ENCODE assay signal across 8 cellular contexts in genomic region chr4:75916091-75916661, GRCh38. TPM values are rescaled to one million over a fixed set of nuclear protein-coding genes. Genes with fewer than 3 reads are reported as not detected.
DNase-seq lines count a peak whose midpoint lies in the region; ATAC-seq and TF ChIP-seq lines count a peak whose summit lies in the region.

No MANE protein-coding gene starts in this region.

- intact Hi-C loops in Calu3 (cut with micrococcal nuclease; ENCODE audit: unreplicated experiment): no loop called here
- intact Hi-C loops in dorsolateral prefrontal cortex (cut with DNase I): loop anchor here in 1 of 2 donors (5.0 kb wide), 1 partner anchor 151 kb away; no protein-coding TSS in a partner anchor

- H3K4me3 Mint-ChIP-seq in Calu3 (ENCODE audit: low read depth, unreplicated experiment): no peak overlapping the region

- H2BK12ac ChIP-seq in mesenchymal stem cell (ENCODE audit: low read length in 2 of 2): no peak overlapping the region

- 13% methylated on average over 1 of the region's 1 CpG for WGBS in SK-N-SH (ENCODE audit: low lambda C conversion rate)
- WGBS in mesenchymal stem cell: no CpG with 5 or more reads among the region's 1 CpG

- H3K4me2 ChIP-seq in SK-N-SH (peak overlapping the region; percentile 40; the same call in 1 of the 2 replicates), mesenchymal stem cell (ENCODE audit: low read length, poor library complexity, severe bottlenecking) (no peak overlapping the region)

- no peak overlapping the region for H2AK5ac ChIP-seq in mesenchymal stem cell (ENCODE audit: low read length, severe bottlenecking)

- no peaks in the 10 kb centered on the region for H3K9me3 Mint-ChIP-seq in Calu3 (ENCODE audit: low read depth, unreplicated experiment)

- H3K9me3 ChIP-seq in SK-N-SH (no peaks in the 10 kb centered on the region), mesenchymal stem cell (ENCODE audit: control insufficient read depth, low read length) (no peaks in the 10 kb centered on the region)

- H2AFZ ChIP-seq in SK-N-SH (ENCODE audit: low read depth) (peak overlapping the region; percentile 76), mesenchymal stem cell (ENCODE audit: low read depth, low read length) (no peak overlapping the region)

- H3K4me1 ChIP-seq in SK-N-SH (ENCODE audit: control insufficient read depth in 1 of 2, insufficient read depth in 2 of 2, low read depth in 1 of 2, low read length in 1 of 2) (no peaks in the 10 kb centered on the region), mesenchymal stem cell (ENCODE audit: control insufficient read depth, insufficient read depth, low read depth, low read length) (peaks cover 6% of the 10 kb centered on the region)

- no peak overlapping the region for H4K91ac ChIP-seq in mesenchymal stem cell (ENCODE audit: low read length)

- no peak overlapping the region for H3K14ac ChIP-seq in mesenchymal stem cell (ENCODE audit: low read length in 2 of 2)

- ATAC-seq in GM18870 (IDR thresholded peaks at IDR 0.05; ENCODE audit: unreplicated experiment): peak; percentile 80
- no peak for ATAC-seq in HG02970 (IDR thresholded peaks at IDR 0.05; ENCODE audit: low FRiP score, unreplicated experiment)

- H3K79me1 ChIP-seq in mesenchymal stem cell (replicated peaks; ENCODE audit: low read length, poor library complexity, severe bottlenecking): peaks cover 2% of the 10 kb centered on the region

- no peak overlapping the region for H3K4ac ChIP-seq in mesenchymal stem cell (ENCODE audit: low read depth in 1 of 2, low read length in 2 of 2)

- H3K4me1 Mint-ChIP-seq in Calu3 (ENCODE audit: low read depth, unreplicated experiment): no peaks in the 10 kb centered on the region

- H3K27ac Mint-ChIP-seq in Calu3 (ENCODE audit: unreplicated experiment): no peak overlapping the region

- H3K23ac ChIP-seq in mesenchymal stem cell (ENCODE audit: low read length in 2 of 2): no peak overlapping the region

- peaks cover 10 to 19% of the 10 kb centered on the region in 2 experiments for H3K36me3 ChIP-seq in SK-N-SH (replicated peaks in 1 of 2; ENCODE audit: control insufficient read depth in 1 of 2, insufficient read depth in 2 of 2, low read length in 1 of 2)
- peaks cover 30 to 35% of the 10 kb centered on the region in 2 experiments for H3K36me3 ChIP-seq in mesenchymal stem cell (ENCODE audit: control insufficient read depth in 1 of 2, insufficient read depth in 2 of 2, low read depth in 1 of 2, low read length in 2 of 2)

- H3K27ac ChIP-seq in SK-N-SH (ENCODE audit: low read depth in 2 of 2, low read length in 1 of 2) (peak overlapping the region in 1 of 2 experiments; percentile 67; a peak in 2 of 4 replicates), dorsolateral prefrontal cortex (peak overlapping the region in 5 of 59 donors; percentile 2 to 49 (median 20)), mesenchymal stem cell (ENCODE audit: low read length, poor library complexity, severe bottlenecking) (peak overlapping the region; percentile 74)

- no peaks in the 10 kb centered on the region for H4K20me1 ChIP-seq in SK-N-SH (ENCODE audit: insufficient read depth)

- H3K9me2 ChIP-seq in SK-N-SH: no peaks in the 10 kb centered on the region

- no peak overlapping the region for H4K8ac ChIP-seq in mesenchymal stem cell (ENCODE audit: low read length)

- no peak for TF ChIP-seq EP300 in SK-N-SH (IDR thresholded peaks at IDR 0.05; ENCODE audit: borderline replicate concordance in 1 of 2, low read depth in 1 of 2, low read length in 1 of 2)

- no peak overlapping the region for H2BK5ac ChIP-seq in mesenchymal stem cell (ENCODE audit: low read depth, low read length, poor library complexity, severe bottlenecking)

- no peaks in the 10 kb centered on the region for H3K36me3 Mint-ChIP-seq in Calu3 (ENCODE audit: insufficient read depth, unreplicated experiment)

- POLR2A ChIA-PET in SK-N-SH (lab: Yijun Ruan, JAX): no interaction called here

- peaks cover 8% of the 10 kb centered on the region for H3F3A ChIP-seq in SK-N-SH (replicated peaks; ENCODE audit: insufficient read depth)

- TF ChIP-seq CTCF in Calu3 (IDR thresholded peaks at IDR 0.05; ENCODE audit: unreplicated experiment) (peak; percentile 49), SK-N-SH (IDR thresholded peaks at IDR 0.05) (peak; percentile 84), dorsolateral prefrontal cortex (IDR thresholded peaks at IDR 0.05 in 54 of 56, conservative IDR thresholded peaks at IDR 0.05 in 2 of 56; ENCODE audit: low read depth in 1 of 56, partially characterized antibody in 56 of 56) (peak; percentile 49 to 93 (median 74))

- H2BK120ac ChIP-seq in mesenchymal stem cell (ENCODE audit: low read depth, low read length): no peak overlapping the region

- H2BK15ac ChIP-seq in mesenchymal stem cell (ENCODE audit: low read depth, poor library complexity, severe bottlenecking): no peak overlapping the region

- DNase-seq in Calu3 (peak; percentile 32), HT-29 (ENCODE audit: low spot score) (peak; percentile 47), SK-N-SH (peak; percentile 59), dorsolateral prefrontal cortex (peak in 1 of 10 donors; percentile 7), mesenchymal stem cell (peak; percentile 62), occipital lobe (lab: John Stamatoyannopoulos, UW) (no peak)

- CTCF ChIA-PET in Calu3 (lab: Charles Lee) (interaction anchor here (0.6 to 1.3 kb wide), 6 partner anchors 11 to 505 kb away, joined by 3 to 6 read pairs (median 3); no protein-coding TSS in a partner anchor), SK-N-SH (lab: Yijun Ruan, JAX) (interaction anchor here (0.6 to 2.0 kb wide), 24 partner anchors 8 to 339 kb away, joined by 3 to 10 read pairs (median 4); partner anchors contain the start of gene NAAA)

- H3K9ac ChIP-seq in SK-N-SH (no peak overlapping the region), mesenchymal stem cell (ENCODE audit: low read length) (peak overlapping the region; percentile 52)

- no TSS peak for BruUV-seq in Calu3 (replicated peaks; lab: Mats Ljungman, UMichigan)

- no peaks in the 10 kb centered on the region for H3K79me2 ChIP-seq in SK-N-SH (ENCODE audit: insufficient read depth)

- H3K4me3 ChIP-seq in SK-N-SH (ENCODE audit: low read depth in 2 of 2, low read length in 1 of 2) (peak overlapping the region in 1 of 2 experiments; percentile 39; a peak in 1 of 4 replicates), dorsolateral prefrontal cortex (no peak overlapping the region), mesenchymal stem cell (ENCODE audit: insufficient read depth in 1 of 2, low read depth in 1 of 2, low read length in 2 of 2) (no peak overlapping the region)

- peak; percentile 58 for TF ChIP-seq RAD21 in SK-N-SH (IDR thresholded peaks at IDR 0.05; ENCODE audit: low read length)

- no peaks in the 10 kb centered on the region for H3K27me3 Mint-ChIP-seq in Calu3 (ENCODE audit: unreplicated experiment)

- H3K27me3 ChIP-seq in SK-N-SH (ENCODE audit: insufficient read depth): no peaks in the 10 kb centered on the region
- H3K27me3 ChIP-seq in dorsolateral prefrontal cortex: no peaks in the 10 kb centered on the region
- H3K27me3 ChIP-seq in mesenchymal stem cell (ENCODE audit: control insufficient read depth in 1 of 2, insufficient read depth in 1 of 2, low read length in 2 of 2): no peaks in the 10 kb centered on the region

- no peak overlapping the region for H3K18ac ChIP-seq in mesenchymal stem cell (ENCODE audit: low read depth in 1 of 2, low read length in 2 of 2)

TF ChIP-seq in SK-N-SH, 30 proteins besides CTCF, POLR2A, EP300 and RAD21:
- TF ChIP-seq FOSL2 (IDR thresholded peaks at IDR 0.05; ENCODE audit: borderline replicate concordance, low read depth): no peak
- TF ChIP-seq, protein P1, sequence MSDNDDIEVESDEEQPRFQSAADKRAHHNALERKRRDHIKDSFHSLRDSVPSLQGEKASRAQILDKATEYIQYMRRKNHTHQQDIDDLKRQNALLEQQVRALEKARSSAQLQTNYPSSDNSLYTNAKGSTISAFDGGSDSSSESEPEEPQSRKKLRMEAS (IDR thresholded peaks at IDR 0.05; ENCODE audit: low read depth): 0 out of 2 replicates have a peak, but pooled peaks have one; percentile 19
- TF ChIP-seq SMC3 (IDR thresholded peaks at IDR 0.05; ENCODE audit: low read depth, low read length): peak; percentile 49

RNA-seq across cellular contexts. Expression of gene PPEF2, which starts 13.9 kb away (rescaled TPM):
- not detected in 2 replicates for total RNA-seq in Calu3 (2022)
- not detected in 2 replicates for total RNA-seq in HT-29 (2014; rRNA removed; shearing (Covaris generic))
- polyA plus RNA-seq in SK-N-SH (2012; rRNA removed): not detected in 2 replicates
- not detected in 2 replicates for polyA plus RNA-seq in SK-N-SH (2012; cell fraction: cytosol; rRNA removed)
- polyA plus RNA-seq in SK-N-SH (2012; cell fraction: nucleus; rRNA removed): 0.02 TPM in 1 of 2 replicates, not detected in the other
- total RNA-seq in dorsolateral prefrontal cortex: 1 to 10 TPM in 23 of 120 experiments, under 1 TPM in 80, not detected in 17; 0.10 to 3.2 (median 0.55) TPM
- polyA plus RNA-seq in mesenchymal stem cell (2013, experiment 1 of 2): not detected
- not detected for polyA plus RNA-seq in mesenchymal stem cell (2013, experiment 2 of 2)
- total RNA-seq in occipital lobe: not detected

RNA-seq across cellular contexts. Expression of gene NAAA, which starts 24.6 kb away (rescaled TPM):
- total RNA-seq in Calu3 (2022) (6.2 and 8.2 TPM in 2 replicates), dorsolateral prefrontal cortex (10 to 100 TPM; 15.3 to 37.5 (median 26.1) TPM), occipital lobe (21.4 TPM)
- 20.6 and 28.8 TPM in 2 replicates for total RNA-seq in HT-29 (2014; rRNA removed; shearing (Covaris generic))
- 3.4 and 3.5 TPM in 2 replicates for polyA plus RNA-seq in SK-N-SH (2012; rRNA removed)
- polyA plus RNA-seq in SK-N-SH (2012; cell fraction: cytosol; rRNA removed): 2.2 and 2.6 TPM in 2 replicates
- polyA plus RNA-seq in SK-N-SH (2012; cell fraction: nucleus; rRNA removed): 2.8 and 5.0 TPM in 2 replicates
- 33.1 TPM for polyA plus RNA-seq in mesenchymal stem cell (2013, experiment 1 of 2)
- 35.5 TPM for polyA plus RNA-seq in mesenchymal stem cell (2013, experiment 2 of 2)
